Comparison of ENCODE assay signal across 1 cellular context in the genomic region with DNA sequence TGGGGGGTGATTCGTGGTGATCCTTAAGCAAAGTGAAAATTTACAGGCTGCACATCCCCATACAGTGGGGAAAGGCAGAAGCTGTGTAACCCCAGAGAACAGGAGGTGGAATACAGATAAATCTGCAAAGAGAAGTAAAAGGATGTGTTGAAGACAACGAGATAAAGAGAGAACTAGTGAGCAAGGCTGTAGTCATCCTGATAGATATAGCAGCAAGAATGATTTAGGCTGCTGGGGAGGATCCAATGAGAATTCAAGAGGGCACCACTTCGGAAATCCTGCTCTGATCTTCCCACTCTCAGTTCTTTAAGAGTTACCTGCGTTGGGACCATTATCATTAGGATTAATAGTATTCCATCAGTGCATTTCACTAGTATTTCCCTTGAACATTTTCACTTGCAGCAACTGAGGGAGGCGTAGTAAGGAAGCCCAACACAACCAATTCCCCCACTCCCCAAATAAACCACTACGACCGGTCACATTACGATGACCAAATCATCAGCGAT.
TF ChIP-seq lines count a peak whose summit lies in the region.

Gene BRINP3, minus strand, starts transcription at position 178 of the 506 bp plus-strand sequence.

TF ChIP-seq in HCT116, 20 proteins besides CTCF, POLR2A, EP300 and RAD21 (continued from another document):
- no peak for TF ChIP-seq REST (IDR thresholded peaks at IDR 0.05; ENCODE audit: low read depth)
- TF ChIP-seq EZH2 (IDR thresholded peaks at IDR 0.05), result no peak
- no peak for TF ChIP-seq MAX (IDR thresholded peaks at IDR 0.05)
